In the genomic region with DNA sequence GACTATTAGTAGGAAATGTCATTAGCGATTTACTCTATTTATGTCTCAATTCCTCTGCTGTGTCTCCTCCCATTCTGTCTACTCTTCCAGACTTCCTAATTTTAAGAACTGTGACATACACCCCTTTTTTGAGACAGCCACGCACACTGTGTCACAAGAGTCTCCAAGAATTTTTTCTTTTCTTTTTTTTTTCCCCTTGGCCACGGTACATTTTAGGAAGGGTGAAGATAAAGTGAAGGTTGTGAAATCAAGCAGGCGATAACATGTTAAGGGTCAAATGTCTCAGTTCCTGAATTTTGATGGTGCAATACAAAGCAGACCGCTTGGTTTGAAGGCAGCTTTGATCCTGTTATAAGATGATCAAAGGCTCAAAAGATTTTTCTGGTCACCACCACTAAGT, we compare ENCODE assay signal across 1 cellular context.
TF ChIP-seq lines count a peak whose summit lies in the region.

No MANE protein-coding gene starts in this region.

TF ChIP-seq in SK-N-SH, 30 proteins besides CTCF, POLR2A, EP300 and RAD21 (continued from another document):
- TF ChIP-seq ZBTB33 (IDR thresholded peaks at IDR 0.05; ENCODE audit: borderline replicate concordance, low read depth) = no peak
- no peak for TF ChIP-seq TCF12 (IDR thresholded peaks at IDR 0.05)
- TF ChIP-seq CHD2 (IDR thresholded peaks at IDR 0.05; ENCODE audit: low read length, partially characterized antibody) = no peak
- no peak for TF ChIP-seq EZH2phosphoT487 (IDR thresholded peaks at IDR 0.05; ENCODE audit: borderline replicate concordance, low read depth)
